In the genomic region with DNA sequence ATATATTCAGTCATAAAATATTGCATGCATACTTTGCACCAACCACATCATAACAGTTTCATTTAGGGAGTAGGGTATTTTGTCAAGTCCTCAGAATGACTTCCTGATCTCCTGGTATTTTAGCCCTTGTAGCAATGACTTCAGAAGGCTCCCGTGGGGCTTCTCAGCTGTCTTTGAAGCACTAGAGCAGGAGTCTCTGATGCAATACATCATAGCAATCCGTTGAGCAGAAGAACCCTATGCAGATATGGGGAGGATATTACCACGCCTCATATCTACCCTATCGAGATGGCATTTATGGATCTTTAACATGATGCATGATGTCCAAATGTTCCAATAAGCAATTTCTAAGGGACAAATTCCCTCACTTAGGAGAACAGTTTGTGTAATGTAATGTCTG, we compare ENCODE assay signal across 22 cellular contexts.
"Had no signal": no experiment of that assay in that cellular context is flagged by ENCODE, and none has a peak within 500 bp of the region (broad histone marks: within the 10 kb centered on the region; RNA-seq: fewer than 3 reads in every experiment).

No MANE protein-coding gene starts in this region.

- H3K27ac Mint-ChIP-seq: activated B cell treated with CpG ODN at 0.5 μM for 24 hours; activated CD4-positive, alpha-beta memory T cell treated with anti-CD3 and anti-CD28 coated beads for 36 hours; activated CD4-positive, alpha-beta T cell treated with anti-CD3 and anti-CD28 coated beads, Interleukin-2, amount 10 ng/mL, durations not matched to agents 7 days and 5 days; activated naive CD4-positive, alpha-beta T cell treated with anti-CD3 and anti-CD28 coated beads for 36 hours; activated naive CD8-positive, alpha-beta T cell; activated T-helper 17 cell treated with anti-CD3 and anti-CD28 coated beads, Interleukin-2, amount 50 U/mL, for 72 hours; T-helper 1 cell treated with Interleukin-12 subunit alpha and Interleukin-12 subunit beta and Interleukin-4 antibody, amounts not matched to agents 30 μg/mL and 1 μg/mL, for 36 hours had no signal

- H3K4me1 Mint-ChIP-seq: activated B cell treated with CpG ODN at 0.5 μM for 24 hours; activated CD4-positive, alpha-beta T cell treated with anti-CD3 and anti-CD28 coated beads, Interleukin-2, amount 10 ng/mL, durations not matched to agents 7 days and 5 days; activated T-helper 17 cell treated with anti-CD3 and anti-CD28 coated beads, Interleukin-2, amount 50 U/mL, for 72 hours had no signal

- H3K27ac ChIP-seq: breast epithelium had no signal

- H3K36me3 Mint-ChIP-seq: activated CD4-positive, alpha-beta memory T cell treated with anti-CD3 and anti-CD28 coated beads for 36 hours; activated naive CD8-positive, alpha-beta T cell had no signal

- H3K9me3 Mint-ChIP-seq: activated B cell treated with CpG ODN at 0.5 μM for 24 hours; activated CD4-positive, alpha-beta memory T cell treated with anti-CD3 and anti-CD28 coated beads for 36 hours; activated CD4-positive, alpha-beta T cell treated with anti-CD3 and anti-CD28 coated beads, Interleukin-2, amount 10 ng/mL, durations not matched to agents 7 days and 5 days; activated naive CD4-positive, alpha-beta T cell treated with anti-CD3 and anti-CD28 coated beads for 36 hours; activated T-helper 17 cell treated with anti-CD3 and anti-CD28 coated beads, Interleukin-2, amount 50 U/mL, for 72 hours; T-helper 1 cell treated with Interleukin-12 subunit alpha and Interleukin-12 subunit beta and Interleukin-4 antibody, amounts not matched to agents 30 μg/mL and 1 μg/mL, for 36 hours had no signal

- H3K9me3 ChIP-seq: breast epithelium had no signal

- H3K36me3 ChIP-seq: breast epithelium had no signal

- H3K4me3 Mint-ChIP-seq: activated B cell treated with CpG ODN at 0.5 μM for 24 hours; activated CD4-positive, alpha-beta memory T cell treated with anti-CD3 and anti-CD28 coated beads for 36 hours; activated CD4-positive, alpha-beta T cell treated with anti-CD3 and anti-CD28 coated beads, Interleukin-2, amount 10 ng/mL, durations not matched to agents 7 days and 5 days; activated naive CD4-positive, alpha-beta T cell treated with anti-CD3 and anti-CD28 coated beads for 36 hours; activated naive CD8-positive, alpha-beta T cell; activated T-helper 17 cell treated with anti-CD3 and anti-CD28 coated beads, Interleukin-2, amount 50 U/mL, for 72 hours; T-helper 1 cell treated with Interleukin-12 subunit alpha and Interleukin-12 subunit beta and Interleukin-4 antibody, amounts not matched to agents 30 μg/mL and 1 μg/mL, for 36 hours had no signal

- ATAC-seq: activated T-helper 17 cell treated with anti-CD3 and anti-CD28 coated beads, Interleukin-2, amount 50 U/mL, for 72 hours; K562; PC-3 had no signal

- H3K4me3 ChIP-seq: breast epithelium, K562 had no signal

- H3K4me1 ChIP-seq: breast epithelium had no signal

- H3K27me3 Mint-ChIP-seq: activated B cell treated with CpG ODN at 0.5 μM for 24 hours; activated CD4-positive, alpha-beta memory T cell treated with anti-CD3 and anti-CD28 coated beads for 36 hours; activated CD4-positive, alpha-beta T cell treated with anti-CD3 and anti-CD28 coated beads, Interleukin-2, amount 10 ng/mL, durations not matched to agents 7 days and 5 days; activated naive CD8-positive, alpha-beta T cell; activated T-helper 17 cell treated with anti-CD3 and anti-CD28 coated beads, Interleukin-2, amount 50 U/mL, for 72 hours had no signal

- DNase-seq: activated B cell treated with CpG ODN at 0.5 μM for 24 hours; activated CD4-positive, alpha-beta memory T cell treated with anti-CD3 and anti-CD28 coated beads for 36 hours; activated CD4-positive, alpha-beta T cell treated with anti-CD3 and anti-CD28 coated beads, Interleukin-2, amount 10 ng/mL, durations not matched to agents 7 days and 5 days; activated CD8-positive, alpha-beta memory T cell treated with anti-CD3 and anti-CD28 coated beads for 24 hours; activated gamma-delta T cell; activated naive CD4-positive, alpha-beta T cell treated with anti-CD3 and anti-CD28 coated beads for 36 hours; activated T-cell treated with anti-CD3 and anti-CD28 coated beads, Interleukin-2, amount 50 U/mL, for 48 hours; caudate nucleus; Karpas-422; NCI-H1092; NCI-H1417; NCI-H1930; NCI-H2107; NCI-H446; NCI-H524; PC-3; SHP77 had no signal
